In the genomic region with DNA sequence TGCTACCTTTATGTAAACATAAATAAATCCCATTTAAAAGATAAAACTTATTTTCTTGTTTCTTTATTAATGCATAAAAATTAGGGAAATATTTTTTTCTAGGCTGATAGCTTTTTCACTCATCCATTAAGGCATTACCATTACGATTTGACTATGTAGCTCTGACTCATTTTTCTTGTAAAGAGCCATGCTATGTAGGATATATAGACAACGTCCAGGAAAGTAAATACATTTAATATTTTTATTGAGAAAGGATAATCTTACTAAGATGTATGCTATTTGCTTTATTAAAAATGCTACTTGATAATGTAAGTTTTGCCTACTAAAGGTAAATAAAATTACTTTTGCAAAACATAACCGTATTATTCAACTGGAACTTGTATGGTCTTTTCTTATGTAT, we compare ENCODE assay signal across 10 cellular contexts.
"Had no signal": no experiment of that assay in that cellular context is flagged by ENCODE, and none has a peak within 500 bp of the region (broad histone marks: within the 10 kb centered on the region; RNA-seq: fewer than 3 reads in every experiment).

No MANE protein-coding gene starts in this region.

- ATAC-seq: GM23338, HCT116 had no signal

- DNase-seq: GM23248, GOT3, H7, H9, HCEC 1CT, HFFc6 had no signal

- H3K9ac ChIP-seq: GM23248 had no signal

- H3K4me2 ChIP-seq: GM23338 had no signal

- H3K4me3 ChIP-seq: GM23248, GM23338, HAP-1 had no signal

- H2AFZ ChIP-seq: GM23248, GM23338 had no signal

- H3K36me3 ChIP-seq: HAP-1 had no signal

- H3K4me1 ChIP-seq: HAP-1 had no signal

- FAIRE-seq: H1 had no signal

- H3K27ac ChIP-seq: GM23248 had no signal
